11 cellular contexts compared by ENCODE assay signal in the genomic region with DNA sequence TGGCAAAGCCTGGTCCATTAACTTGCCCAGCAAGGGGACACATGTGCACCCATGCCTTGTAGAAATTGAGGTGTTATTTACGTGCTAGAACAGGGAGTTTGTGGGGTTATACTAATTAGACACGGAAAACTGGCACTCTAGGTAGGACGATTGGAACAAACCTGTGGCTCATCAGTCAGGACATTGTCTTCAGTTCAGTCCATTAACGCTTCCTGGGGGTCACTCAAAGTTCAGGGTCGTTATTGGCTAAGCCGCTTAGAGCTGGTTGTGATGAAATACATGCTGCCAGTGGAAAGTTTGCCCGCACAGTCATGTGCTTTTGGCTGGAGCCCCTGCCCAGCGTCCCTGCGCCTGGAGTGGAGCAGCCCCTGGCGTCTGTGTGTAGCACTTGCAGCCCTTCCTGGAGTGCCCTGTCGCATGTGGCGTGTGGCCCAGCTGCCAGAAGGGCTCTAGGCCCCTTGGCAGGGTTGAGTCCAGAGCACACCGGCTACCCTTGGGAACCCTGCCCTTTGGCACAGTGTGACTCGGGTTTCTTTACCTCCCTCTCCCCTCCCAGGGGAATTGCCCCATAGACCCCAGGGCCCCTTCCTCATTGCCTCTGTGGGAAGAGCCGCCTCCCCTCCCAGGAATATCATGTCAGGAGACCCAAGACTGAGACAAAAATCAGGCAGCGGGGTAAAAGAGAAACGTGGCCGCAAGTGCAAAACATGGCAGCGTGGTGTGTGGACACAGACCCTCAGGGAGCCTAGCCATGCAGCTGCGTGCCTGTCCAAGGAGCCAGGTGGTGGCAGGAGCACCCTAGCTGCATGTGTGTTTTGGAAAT. TPM values are rescaled to one million over a fixed set of nuclear protein-coding genes. Genes with fewer than 3 reads are reported as not detected.
DNase-seq lines count a peak whose midpoint lies in the region; ATAC-seq and TF ChIP-seq lines count a peak whose summit lies in the region.
"Had no signal": no experiment of that assay in that cellular context is flagged by ENCODE, and none has a peak within 500 bp of the region (broad histone marks: within the 10 kb centered on the region; RNA-seq: fewer than 3 reads in every experiment).

No MANE protein-coding gene starts in this region.

- TF ChIP-seq POLR2A in breast epithelium (IDR thresholded peaks at IDR 0.05) = no peak

- H3K9me3 Mint-ChIP-seq in MCF 10A (ENCODE audit: unreplicated experiment) = no peaks in the 10 kb centered on the region
- H3K9me3 Mint-ChIP-seq: central memory CD8-positive, alpha-beta T cell; IgD-negative memory B cell had no signal

- no peak overlapping the region for H3K4me3 Mint-ChIP-seq in MCF 10A (ENCODE audit: unreplicated experiment)
- H3K4me3 Mint-ChIP-seq: central memory CD8-positive, alpha-beta T cell; IgD-negative memory B cell had no signal

- no peak overlapping the region for H3K4me3 ChIP-seq in breast epithelium
- H3K4me3 ChIP-seq in choroid plexus epithelial cell (ENCODE audit: low read depth, low read length) = no peak overlapping the region
- no peak overlapping the region for H3K4me3 ChIP-seq in aorta (ENCODE audit: low read length in 2 of 2)

- H3K27me3 ChIP-seq in breast epithelium (no peaks in the 10 kb centered on the region), aorta (ENCODE audit: control insufficient read depth in 1 of 2, insufficient read depth in 2 of 2, low read length in 1 of 2) (no peaks in the 10 kb centered on the region)

- H3K4me1 ChIP-seq in breast epithelium (no peaks in the 10 kb centered on the region), aorta (ENCODE audit: control insufficient read depth in 1 of 2, insufficient read depth in 2 of 2, low read length in 2 of 2) (no peaks in the 10 kb centered on the region)

- H3K27ac ChIP-seq in breast epithelium (peak overlapping the region; percentile 41 to 55), aorta (ENCODE audit: low read depth in 1 of 2, low read length in 2 of 2) (no peak overlapping the region)
- H3K27ac ChIP-seq: C4-2B had no signal

- DNase-seq in breast epithelium (ENCODE audit: low spot score in 2 of 2) (peak; percentile 69 to 82), MCF 10A (ENCODE audit: unreplicated experiment) (no peak), choroid plexus epithelial cell (ENCODE audit: low read depth) (peak; percentile 12), midbrain (lab: John Stamatoyannopoulos, UW) (peak; percentile 86), aorta (peak; percentile 69 to 84), EL (no peak), HCEC 1CT (no peak)
- no peak for DNase-seq in stimulated activated naive CD4-positive, alpha-beta T cell treated with Interleukin-2 at 50 U/mL for 16 hours (lab: John Stamatoyannopoulos, UW)

- POLR2A ChIA-PET in MCF 10A (lab: Yijun Ruan, JAX) = interaction anchor here (0.6 kb wide), 1 partner anchor 40 kb away, joined by 5 read pairs; no protein-coding TSS in a partner anchor

- TF ChIP-seq CTCF in breast epithelium (IDR thresholded peaks at IDR 0.05) = peak; percentile 51 to 92 (median 69)
- no peak for TF ChIP-seq CTCF in MCF 10A (IDR thresholded peaks at IDR 0.05; ENCODE audit: unreplicated experiment)
- TF ChIP-seq CTCF in choroid plexus epithelial cell (conservative IDR thresholded peaks at IDR 0.05; ENCODE audit: low read depth, low read length) = peak; percentile 29

- intact Hi-C loops in breast epithelium (cut with DNase I; ENCODE audit: low total_unique reads) (no loop called here), MCF 10A (cut with micrococcal nuclease) (no loop called here), aorta (cut with DNase I) (loop anchor here in 1 of 2 donors (10.0 kb wide), 1 partner anchor 104 kb away; no protein-coding TSS in a partner anchor)

- WGBS in aorta, 2 donors = 48 to 54% methylated on average over 20 of the region's 20 CpGs

- no peaks in the 10 kb centered on the region for H3K27me3 Mint-ChIP-seq in MCF 10A (ENCODE audit: insufficient read depth, unreplicated experiment)
- H3K27me3 Mint-ChIP-seq: central memory CD8-positive, alpha-beta T cell; IgD-negative memory B cell had no signal

- H3K36me3 Mint-ChIP-seq in MCF 10A (ENCODE audit: insufficient read depth, unreplicated experiment) = no peaks in the 10 kb centered on the region

- no peak overlapping the region for H3K27ac Mint-ChIP-seq in MCF 10A (ENCODE audit: low read depth, unreplicated experiment)

- BruUV-seq in MCF 10A (replicated peaks; lab: Mats Ljungman, UMichigan) = no TSS peak

- peak; percentile 79 for ATAC-seq in aorta (ENCODE audit: low FRiP score)

- H3K36me3 ChIP-seq in breast epithelium (no peaks in the 10 kb centered on the region), aorta (ENCODE audit: control insufficient read depth in 1 of 2, insufficient read depth in 2 of 2, low read length in 1 of 2) (no peaks in the 10 kb centered on the region)

- CTCF ChIA-PET in MCF 10A (lab: Yijun Ruan, JAX) = interaction anchor here (0.6 to 0.9 kb wide), 2 partner anchors 32 to 390 kb away, joined by 3 read pairs; no protein-coding TSS in a partner anchor

- no peaks in the 10 kb centered on the region for H3K4me1 Mint-ChIP-seq in MCF 10A (ENCODE audit: insufficient read depth, unreplicated experiment)
- H3K4me1 Mint-ChIP-seq: central memory CD8-positive, alpha-beta T cell had no signal

- H3K9me3 ChIP-seq in breast epithelium = no peaks in the 10 kb centered on the region
- H3K9me3 ChIP-seq in aorta (ENCODE audit: control insufficient read depth, low read length) = no peaks in the 10 kb centered on the region

RNA-seq across cellular contexts. Expression of a gene that starts 9.8 kb away (rescaled TPM):
- total RNA-seq in breast epithelium (1 to 10 TPM; 1.9 to 5.7 (median 4.6) TPM), MCF 10A (2022) (1.7 and 2.0 TPM in 2 replicates), aorta (1 to 10 TPM; 3.1 to 6.4 TPM)
- polyA plus RNA-seq in aorta = 1 to 10 TPM; 1.9 to 3.5 TPM

RNA-seq across cellular contexts. Expression of a gene that starts 20.3 kb away (rescaled TPM):
- total RNA-seq in breast epithelium (10 to 100 TPM; 43.7 to 70.8 (median 68.2) TPM), MCF 10A (2022) (80.8 and 83.0 TPM in 2 replicates), aorta (10 to 100 TPM; 52.0 to 56.7 TPM)
- polyA plus RNA-seq in aorta = 10 to 100 TPM; 19.7 to 44.9 TPM

RNA-seq across cellular contexts. Expression of a gene that starts 47.5 kb away (rescaled TPM):
- total RNA-seq in breast epithelium (100 to 1,000 TPM; 156 to 297 (median 267) TPM), MCF 10A (2022) (not detected in 2 replicates), aorta (100 to 1,000 TPM in 1 of 2 donors, 10 to 100 TPM in 1; 73.1 to 121 TPM)
- 100 to 1,000 TPM in 1 of 2 donors, 10 to 100 TPM in 1; 65.9 to 198 TPM for polyA plus RNA-seq in aorta
- polyA plus RNA-seq: IgD-negative memory B cell had no signal

Comparison
In these comparisons a context has a peak if more than half of its experiments do, and no peak if none do; other contexts are left out.
1. DNase-seq: peak in breast epithelium (2 of 2), choroid plexus epithelial cell (single experiment), midbrain (single experiment) and aorta (2 of 2); none in MCF 10A (single experiment), EL (single experiment), HCEC 1CT (single experiment) and stimulated activated naive CD4-positive, alpha-beta T cell treated with Interleukin-2 at 50 U/mL for 16 hours (single experiment).
2. RNA of a gene that starts 47.5 kb away (total RNA-seq): 156 to 297 TPM in breast epithelium and 73.1 to 121 TPM in aorta; not detected in MCF 10A; every median in the first group is over 10 times any median in the second.
3. H3K27ac ChIP-seq: peak in breast epithelium (2 of 2); none in aorta (0 of 2).